In the genomic region with DNA sequence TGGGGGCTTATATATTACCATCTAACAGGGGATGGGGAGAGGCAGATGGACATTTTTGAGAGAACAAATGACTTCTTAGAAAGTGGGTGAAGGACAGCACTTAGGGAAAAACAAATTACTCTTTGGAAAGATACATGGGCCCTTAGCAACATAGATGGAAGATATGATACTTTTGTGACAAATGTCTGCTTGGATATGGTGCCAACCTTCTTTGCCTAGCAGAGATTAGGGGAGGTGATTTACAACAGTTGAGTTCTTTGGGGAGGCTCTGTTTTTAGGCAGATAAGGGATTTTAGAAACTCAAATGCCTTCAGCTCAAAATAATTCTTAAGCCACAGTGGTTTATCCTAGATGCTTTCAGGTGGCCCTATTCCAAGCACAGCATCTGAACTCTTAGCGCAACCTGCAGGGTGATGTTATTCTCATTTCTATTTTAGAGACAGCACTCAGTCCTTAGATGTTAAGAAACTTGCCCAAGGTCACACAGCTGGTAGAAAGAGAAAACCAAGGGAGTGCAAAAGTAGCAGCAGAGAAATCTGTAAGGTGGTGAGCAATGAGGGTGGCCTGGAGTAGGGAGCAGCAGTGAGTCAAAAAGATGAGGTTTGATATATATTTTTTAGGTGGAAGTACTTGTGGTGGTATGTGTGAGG, we compare ENCODE assay signal across 18 cellular contexts.
A peak's percentile ranks its signal among the peaks of the same experiment; 100 is the strongest.
DNase-seq lines count a peak whose midpoint lies in the region; ATAC-seq and TF ChIP-seq lines count a peak whose summit lies in the region.
"Had no signal": no experiment of that assay in that cellular context is flagged by ENCODE, and none has a peak within 500 bp of the region (broad histone marks: within the 10 kb centered on the region; RNA-seq: fewer than 3 reads in every experiment).

No MANE protein-coding gene starts in this region.

- no peak overlapping the region for H3K4me3 Mint-ChIP-seq in activated naive CD4-positive, alpha-beta T cell treated with anti-CD3 and anti-CD28 coated beads, Interleukin-2, amount 10 ng/mL, durations not matched to agents 7 days and 5 days
- no peak overlapping the region for H3K4me3 Mint-ChIP-seq in central memory CD8-positive, alpha-beta T cell
- no peak overlapping the region for H3K4me3 Mint-ChIP-seq in stimulated activated naive B cell treated with anti-CD40 and anti-IgM and Interleukin-4, amounts not matched to agents 10 μg/mL and 1 μg/mL and 100 μg/mL, for 72 hours
- H3K4me3 Mint-ChIP-seq in activated CD4-positive, alpha-beta T cell treated with anti-CD3 and anti-CD28 coated beads for 36 hours = no peak overlapping the region

- peaks cover 5% of the 10 kb centered on the region for H3K9me3 Mint-ChIP-seq in activated naive CD4-positive, alpha-beta T cell treated with anti-CD3 and anti-CD28 coated beads, Interleukin-2, amount 10 ng/mL, durations not matched to agents 7 days and 5 days
- H3K9me3 Mint-ChIP-seq in central memory CD8-positive, alpha-beta T cell = no peaks in the 10 kb centered on the region
- peaks cover 0 to 2% of the 10 kb centered on the region in 2 donors for H3K9me3 Mint-ChIP-seq in stimulated activated naive B cell treated with anti-CD40 and anti-IgM and Interleukin-4, amounts not matched to agents 10 μg/mL and 1 μg/mL and 100 μg/mL, for 72 hours
- no peaks in the 10 kb centered on the region for H3K9me3 Mint-ChIP-seq in activated CD4-positive, alpha-beta T cell treated with anti-CD3 and anti-CD28 coated beads for 36 hours (ENCODE audit: low read depth)

- H3K27ac Mint-ChIP-seq in activated naive CD4-positive, alpha-beta T cell treated with anti-CD3 and anti-CD28 coated beads, Interleukin-2, amount 10 ng/mL, durations not matched to agents 7 days and 5 days = peak overlapping the region; percentile 1
- peak overlapping the region; percentile 2 for H3K27ac Mint-ChIP-seq in central memory CD8-positive, alpha-beta T cell (ENCODE audit: low read depth)
- peak overlapping the region; percentile 26 for H3K27ac Mint-ChIP-seq in stimulated activated naive B cell treated with anti-CD40 and anti-IgM and Interleukin-4, amounts not matched to agents 10 μg/mL and 1 μg/mL and 100 μg/mL, for 72 hours
- no peak overlapping the region for H3K27ac Mint-ChIP-seq in activated CD4-positive, alpha-beta T cell treated with anti-CD3 and anti-CD28 coated beads for 36 hours

- no peaks in the 10 kb centered on the region for H3K9me3 ChIP-seq in OCI-LY1 (ENCODE audit: low read length)
- H3K9me3 ChIP-seq: vagina had no signal

- H3K36me3 Mint-ChIP-seq in activated naive CD4-positive, alpha-beta T cell treated with anti-CD3 and anti-CD28 coated beads, Interleukin-2, amount 10 ng/mL, durations not matched to agents 7 days and 5 days = peaks cover 7% of the 10 kb centered on the region
- peaks cover 26% of the 10 kb centered on the region for H3K36me3 Mint-ChIP-seq in central memory CD8-positive, alpha-beta T cell (ENCODE audit: insufficient read depth)
- peaks cover 7 to 12% of the 10 kb centered on the region in 2 donors for H3K36me3 Mint-ChIP-seq in stimulated activated naive B cell treated with anti-CD40 and anti-IgM and Interleukin-4, amounts not matched to agents 10 μg/mL and 1 μg/mL and 100 μg/mL, for 72 hours
- H3K36me3 Mint-ChIP-seq in activated CD4-positive, alpha-beta T cell treated with anti-CD3 and anti-CD28 coated beads for 36 hours (ENCODE audit: low read depth) = peaks cover 27% of the 10 kb centered on the region

- intact Hi-C loops in activated CD4-positive, alpha-beta T cell treated with anti-CD3 and anti-CD28 coated beads for 36 hours (cut with DNase I, micrococcal nuclease) = no loop called here

- H4K20me1 ChIP-seq in OCI-LY1 (ENCODE audit: insufficient read depth, low read length) = no peaks in the 10 kb centered on the region

- peaks cover 60% of the 10 kb centered on the region for H3K4me1 ChIP-seq in OCI-LY1 (ENCODE audit: insufficient read depth, low read length, severe bottlenecking)

- H3K9ac ChIP-seq in OCI-LY1 (ENCODE audit: low read length) = no peak overlapping the region

- POLR2A ChIA-PET in activated CD4-positive, alpha-beta T cell treated with anti-CD3 and anti-CD28 coated beads for 36 hours (lab: Charles Lee) = no interaction called here

- H3K4me3 ChIP-seq in OCI-LY1 (ENCODE audit: low read depth, low read length, poor library complexity, severe bottlenecking) = no peak overlapping the region
- H3K4me3 ChIP-seq: vagina had no signal

- peaks cover 16% of the 10 kb centered on the region for H3F3A ChIP-seq in OCI-LY1 (ENCODE audit: insufficient read depth, low read length)

- ATAC-seq in central memory CD8-positive, alpha-beta T cell (replicated peaks; ENCODE audit: extremely low read depth, poor library complexity, severe bottlenecking) = no peak
- no peak for ATAC-seq in stimulated activated naive B cell treated with anti-CD40 and anti-IgM and Interleukin-4, amounts not matched to agents 10 μg/mL and 1 μg/mL and 100 μg/mL, for 72 hours (replicated peaks)
- ATAC-seq in activated CD4-positive, alpha-beta T cell treated with anti-CD3 and anti-CD28 coated beads for 36 hours = no peak
- ATAC-seq: sciatic nerve had no signal

- no peak for TF ChIP-seq CTCF in OCI-LY1 (IDR thresholded peaks at IDR 0.05; ENCODE audit: low read length)

- CTCF ChIA-PET in activated naive CD4-positive, alpha-beta T cell treated with anti-CD3 and anti-CD28 coated beads, Interleukin-2, amount 10 ng/mL, durations not matched to agents 7 days and 5 days (lab: Charles Lee) = interaction anchor here (0.9 kb wide), 2 partner anchors 16 to 40 kb away, joined by 3 read pairs; no protein-coding TSS in a partner anchor
- CTCF ChIA-PET in activated CD4-positive, alpha-beta T cell treated with anti-CD3 and anti-CD28 coated beads for 36 hours (lab: Charles Lee) = interaction anchor here (0.6 to 1.7 kb wide), 5 partner anchors 12 to 392 kb away, joined by 3 to 6 read pairs (median 5); no protein-coding TSS in a partner anchor

- H3K27ac ChIP-seq in OCI-LY1 (ENCODE audit: low read depth, low read length, poor library complexity, severe bottlenecking) = peak overlapping the region; percentile 63
- H3K27ac ChIP-seq: vagina had no signal

- no peaks in the 10 kb centered on the region for H3K27me3 Mint-ChIP-seq in activated naive CD4-positive, alpha-beta T cell treated with anti-CD3 and anti-CD28 coated beads, Interleukin-2, amount 10 ng/mL, durations not matched to agents 7 days and 5 days
- no peaks in the 10 kb centered on the region for H3K27me3 Mint-ChIP-seq in central memory CD8-positive, alpha-beta T cell
- no peaks in the 10 kb centered on the region for H3K27me3 Mint-ChIP-seq in stimulated activated naive B cell treated with anti-CD40 and anti-IgM and Interleukin-4, amounts not matched to agents 10 μg/mL and 1 μg/mL and 100 μg/mL, for 72 hours
- H3K27me3 Mint-ChIP-seq in activated CD4-positive, alpha-beta T cell treated with anti-CD3 and anti-CD28 coated beads for 36 hours = no peaks in the 10 kb centered on the region

- no peaks in the 10 kb centered on the region for H3K79me2 ChIP-seq in OCI-LY1 (ENCODE audit: insufficient read depth, low read length)

- no peak overlapping the region for H3K4me2 ChIP-seq in OCI-LY1 (ENCODE audit: low read length)

- H3K36me3 ChIP-seq in OCI-LY1 (ENCODE audit: insufficient read depth, low read length) = no peaks in the 10 kb centered on the region
- H3K36me3 ChIP-seq: vagina had no signal

- no peaks in the 10 kb centered on the region for H3K9me2 ChIP-seq in OCI-LY1 (ENCODE audit: low read depth, low read length)

- no peak overlapping the region for H2AFZ ChIP-seq in OCI-LY1 (ENCODE audit: low read length)

- no peaks in the 10 kb centered on the region for H3K27me3 ChIP-seq in OCI-LY1 (ENCODE audit: insufficient read depth, low read length)
- H3K27me3 ChIP-seq: vagina had no signal

- no peak for DNase-seq in activated naive CD4-positive, alpha-beta T cell treated with anti-CD3 and anti-CD28 coated beads, Interleukin-2, amount 10 ng/mL, durations not matched to agents 7 days and 5 days
- no peak for DNase-seq in activated naive CD4-positive, alpha-beta T cell treated with Interleukin-2 at 50 U/mL for 16 hours
- DNase-seq in central memory CD8-positive, alpha-beta T cell (ENCODE audit: low spot score in 2 of 2) = no peak
- no peak for DNase-seq in stimulated activated naive B cell treated with anti-CD40 and anti-IgM and Interleukin-4, amounts not matched to agents 10 μg/mL and 1 μg/mL and 100 μg/mL, for 72 hours
- DNase-seq in putamen (ENCODE audit: low spot score) = no peak
- DNase-seq in NCI-H1436 (lab: John Stamatoyannopoulos, UW) = no peak
- DNase-seq in activated CD4-positive, alpha-beta T cell treated with anti-CD3 and anti-CD28 coated beads for 36 hours = no peak
- DNase-seq: amygdala, COR-L47, hypothalamus, kidney glomerular epithelial cell, NCI-H2081 treated with DMSO at 0.1 percent for 48 hours, NCI-H510A treated with DMSO at 0.1 percent for 48 hours, nucleus accumbens, SHP77 treated with DMSO at 0.1 percent for 48 hours had no signal

- H3K4me1 Mint-ChIP-seq in activated naive CD4-positive, alpha-beta T cell treated with anti-CD3 and anti-CD28 coated beads, Interleukin-2, amount 10 ng/mL, durations not matched to agents 7 days and 5 days = peaks cover 35% of the 10 kb centered on the region
- H3K4me1 Mint-ChIP-seq in central memory CD8-positive, alpha-beta T cell = peaks cover 29% of the 10 kb centered on the region
- peaks cover 46 to 84% of the 10 kb centered on the region in 2 donors for H3K4me1 Mint-ChIP-seq in stimulated activated naive B cell treated with anti-CD40 and anti-IgM and Interleukin-4, amounts not matched to agents 10 μg/mL and 1 μg/mL and 100 μg/mL, for 72 hours
- peaks cover 33% of the 10 kb centered on the region for H3K4me1 Mint-ChIP-seq in activated CD4-positive, alpha-beta T cell treated with anti-CD3 and anti-CD28 coated beads for 36 hours
